In genomic region chr17:78185981-78186688, GRCh38 we compare ENCODE assay signal across 6 cellular contexts. TPM values are rescaled to one million over a fixed set of nuclear protein-coding genes. Genes with fewer than 3 reads are reported as not detected.
A peak's percentile ranks its signal among the peaks of the same experiment; 100 is the strongest.
DNase-seq lines count a peak whose midpoint lies in the region; TF ChIP-seq lines count a peak whose summit lies in the region.

No MANE protein-coding gene starts in this region.

- H4K20me1 ChIP-seq in DOHH2 (ENCODE audit: control insufficient read depth, insufficient read depth, low read depth, low read length) (peaks cover 17% of the 10 kb centered on the region), OCI-LY1 (ENCODE audit: insufficient read depth, low read length) (no peaks in the 10 kb centered on the region)

- H3K9me2 ChIP-seq in DOHH2 (replicated peaks; ENCODE audit: control insufficient read depth, low read length) (no peaks in the 10 kb centered on the region), OCI-LY1 (ENCODE audit: low read depth, low read length) (no peaks in the 10 kb centered on the region)

- 73% methylated on average over 10 of the region's 10 CpGs for WGBS in thymus

- H3K79me2 ChIP-seq in DOHH2 (ENCODE audit: control insufficient read depth, low read length) (peaks cover 95% of the 10 kb centered on the region), OCI-LY1 (ENCODE audit: insufficient read depth, low read length) (peaks cover 15% of the 10 kb centered on the region)

- H3K27me3 ChIP-seq in DOHH2 (ENCODE audit: control insufficient read depth, low read length) (no peaks in the 10 kb centered on the region), OCI-LY1 (ENCODE audit: insufficient read depth, low read length) (no peaks in the 10 kb centered on the region), thymus (ENCODE audit: control insufficient read depth, insufficient read depth) (no peaks in the 10 kb centered on the region)

- H3K4me2 ChIP-seq in DOHH2 (ENCODE audit: low read length) (peak overlapping the region; percentile 97), OCI-LY1 (ENCODE audit: low read length) (peak overlapping the region; percentile 79)

- no peak overlapping the region for H2AFZ ChIP-seq in OCI-LY1 (ENCODE audit: low read length)

- peak overlapping the region; percentile 100 for H3K4me3 ChIP-seq in DOHH2 (ENCODE audit: low read length)
- peak overlapping the region; percentile 97 for H3K4me3 ChIP-seq in OCI-LY1 (ENCODE audit: low read depth, low read length, poor library complexity, severe bottlenecking)
- peak overlapping the region; percentile 46 for H3K4me3 ChIP-seq in thymus (ENCODE audit: low read length)

- H3K27ac ChIP-seq in DOHH2 (ENCODE audit: low read depth, low read length): no peak overlapping the region
- H3K27ac ChIP-seq in OCI-LY1 (ENCODE audit: low read depth, low read length, poor library complexity, severe bottlenecking): peak overlapping the region; percentile 30
- H3K27ac ChIP-seq in thymus (ENCODE audit: low read depth): no peak overlapping the region

- DNase-seq in fibroblast of gingiva (ENCODE audit: low read depth): peak; percentile 41
- DNase-seq in stimulated activated CD4-positive, alpha-beta T cell treated with anti-CD3 and anti-CD28 coated beads, Interleukin-4, amount 100 ng/mL, for 24 hours: no peak
- DNase-seq in NCI-H187 treated with DMSO at 0.1 percent for 48 hours (lab: John Stamatoyannopoulos, UW): no peak

- H3K9ac ChIP-seq in OCI-LY1 (ENCODE audit: low read length): peak overlapping the region; percentile 69; the same call in 1 of the 2 replicates

- H3F3A ChIP-seq in DOHH2 (ENCODE audit: control insufficient read depth, insufficient read depth) (no peaks in the 10 kb centered on the region), OCI-LY1 (ENCODE audit: insufficient read depth, low read length) (no peaks in the 10 kb centered on the region; the same call in 1 of the 2 replicates)

- no peaks in the 10 kb centered on the region for H3K9me3 ChIP-seq in DOHH2 (ENCODE audit: control insufficient read depth, insufficient read depth, low read length)
- H3K9me3 ChIP-seq in OCI-LY1 (ENCODE audit: low read length): no peaks in the 10 kb centered on the region
- H3K9me3 ChIP-seq in thymus (ENCODE audit: control insufficient read depth): no peaks in the 10 kb centered on the region

- TF ChIP-seq CTCF in DOHH2 (IDR thresholded peaks at IDR 0.05; ENCODE audit: low read depth, low read length, poor library complexity, severe bottlenecking) (no peak), OCI-LY1 (IDR thresholded peaks at IDR 0.05; ENCODE audit: low read length) (no peak)

- peaks cover 76% of the 10 kb centered on the region for H3K36me3 ChIP-seq in DOHH2 (ENCODE audit: control insufficient read depth, low read length)
- H3K36me3 ChIP-seq in OCI-LY1 (ENCODE audit: insufficient read depth, low read length): peaks cover 58% of the 10 kb centered on the region
- H3K36me3 ChIP-seq in thymus (ENCODE audit: control insufficient read depth, insufficient read depth): peaks cover 9% of the 10 kb centered on the region

- H3K4me1 ChIP-seq in DOHH2 (ENCODE audit: control insufficient read depth, low read length) (peaks cover 72% of the 10 kb centered on the region), OCI-LY1 (ENCODE audit: insufficient read depth, low read length, severe bottlenecking) (peaks cover 61% of the 10 kb centered on the region), thymus (ENCODE audit: control insufficient read depth, insufficient read depth, low read length) (peaks cover 9% of the 10 kb centered on the region)

RNA-seq across cellular contexts. Expression of gene TK1, which starts 0.7 kb away (rescaled TPM):
- 3.8 TPM for polyA plus RNA-seq in thymus

RNA-seq across cellular contexts. Expression of gene AFMID, which starts 1.0 kb away (rescaled TPM):
- polyA plus RNA-seq in thymus: 19.9 TPM

RNA-seq across cellular contexts. Expression of gene SYNGR2, which starts 17.8 kb away (rescaled TPM):
- 149 TPM for polyA plus RNA-seq in thymus

RNA-seq across cellular contexts. Expression of gene BIRC5, which starts 27.9 kb away (rescaled TPM):
- 6.8 TPM for polyA plus RNA-seq in thymus

RNA-seq across cellular contexts. Expression of gene C17orf99, which starts 40.0 kb away (rescaled TPM):
- polyA plus RNA-seq in thymus: 9.8 TPM

Comparison
In these comparisons a context has a peak if more than half of its experiments do, and no peak if none do; other contexts are left out.
1. H3K4me3 ChIP-seq: peak in every context shown above with its lines; median percentile 100 in DOHH2; 97 in OCI-LY1; 46 in thymus.